Comparison of ENCODE assay signal across 12 cellular contexts in genomic region chr9:61226438-61226837, GRCh38. TPM values are rescaled to one million over a fixed set of nuclear protein-coding genes. Genes with fewer than 3 reads are reported as not detected.
DNase-seq lines count a peak whose midpoint lies in the region; FAIRE-seq and TF ChIP-seq lines count a peak whose summit lies in the region.
"Not testable (repeated sequence)": the region's sequence is repeated elsewhere in the genome, so short reads cannot be mapped to it uniquely, and the experiment has no call there.
"Had no signal": no experiment of that assay in that cellular context is flagged by ENCODE, and none has a peak within 500 bp of the region (broad histone marks: within the 10 kb centered on the region; RNA-seq: fewer than 3 reads in every experiment).

No MANE protein-coding gene starts in this region.

- not testable (repeated sequence) for H2AFZ ChIP-seq in astrocyte (ENCODE audit: low read depth, low read length)

- H3K79me2 ChIP-seq in astrocyte (ENCODE audit: insufficient read depth, low read length) = not testable (repeated sequence)

- H3K4me3 ChIP-seq in astrocyte (ENCODE audit: insufficient read depth, low read depth, low read length) = not testable (repeated sequence)

- H3K4me2 ChIP-seq in astrocyte (ENCODE audit: low read length) = not testable (repeated sequence)

- FAIRE-seq in astrocyte (lab: Jason Lieb, UNC) = not testable (repeated sequence)

- not testable (repeated sequence) for H4K20me1 ChIP-seq in astrocyte (ENCODE audit: insufficient read depth, low read length)

- not testable (repeated sequence) for BruUV-seq in MCF 10A (replicated peaks; lab: Mats Ljungman, UMichigan)

- not testable (repeated sequence) for H3K36me3 Mint-ChIP-seq in astrocyte (ENCODE audit: low read depth, unreplicated experiment); MCF 10A (ENCODE audit: insufficient read depth, unreplicated experiment)

- not testable (repeated sequence) for H3K9me3 ChIP-seq in astrocyte (ENCODE audit: insufficient read depth, low read depth, low read length)

- intact Hi-C loops in MCF 10A (cut with micrococcal nuclease) = not testable (repeated sequence)

- not testable (repeated sequence) for H3K27me3 ChIP-seq in astrocyte (ENCODE audit: insufficient read depth, low read length)

- not testable (repeated sequence) for H3K9ac ChIP-seq in astrocyte (ENCODE audit: low read length)

- POLR2A ChIA-PET in MCF 10A (lab: Yijun Ruan, JAX) = not testable (repeated sequence)

- DNase-seq in EL (peak; percentile 31), M059J (ENCODE audit: low read depth) (peak; percentile 57), astrocyte (ENCODE audit: low read depth) (peak; percentile 45), MCF 10A (ENCODE audit: unreplicated experiment) (peak; percentile 0), dermis blood vessel endothelial cell (peak; percentile 14), kidney tubule cell (ENCODE audit: low spot score) (peak; percentile 0)

- not testable (repeated sequence) for H3K27me3 Mint-ChIP-seq in astrocyte (ENCODE audit: low read depth, unreplicated experiment); MCF 10A (ENCODE audit: insufficient read depth, unreplicated experiment)

- not testable (repeated sequence) for H3K4me3 Mint-ChIP-seq in astrocyte (ENCODE audit: unreplicated experiment); MCF 10A (ENCODE audit: unreplicated experiment)

- not testable (repeated sequence) for H3K27ac Mint-ChIP-seq in astrocyte (ENCODE audit: unreplicated experiment); MCF 10A (ENCODE audit: low read depth, unreplicated experiment)

- not testable (repeated sequence) for H3K4me1 ChIP-seq in astrocyte (ENCODE audit: insufficient read depth, low read length)

- TF ChIP-seq CTCF in astrocyte (IDR thresholded peaks at IDR 0.05; ENCODE audit: insufficient read depth, low read depth, low read length); MCF 10A (IDR thresholded peaks at IDR 0.05; ENCODE audit: unreplicated experiment): not testable (repeated sequence)

- H3K27ac ChIP-seq in astrocyte (ENCODE audit: low read depth, low read length) = not testable (repeated sequence)

- not testable (repeated sequence) for H3K36me3 ChIP-seq in astrocyte (ENCODE audit: insufficient read depth, low read length)

- not testable (repeated sequence) for H3K9me3 Mint-ChIP-seq in astrocyte (ENCODE audit: unreplicated experiment); MCF 10A (ENCODE audit: unreplicated experiment)

- H3K4me1 Mint-ChIP-seq in astrocyte (ENCODE audit: low read depth, unreplicated experiment); MCF 10A (ENCODE audit: insufficient read depth, unreplicated experiment): not testable (repeated sequence)

- CTCF ChIA-PET in MCF 10A (lab: Yijun Ruan, JAX) = not testable (repeated sequence)

RNA-seq across cellular contexts. Expression of gene SPATA31A7, which starts 36.6 kb away (rescaled TPM):
- total RNA-seq in M059J (2014; rRNA removed; shearing (Covaris generic)) = not detected in 2 replicates
- total RNA-seq in astrocyte = not detected in 2 replicates
- not detected in 2 replicates for total RNA-seq in MCF 10A (2022)
- total RNA-seq in dermis blood vessel endothelial cell = not detected in 2 replicates
- total RNA-seq: A172; B cell; Calu3; CD8-positive, alpha-beta T cell; H7; IMR-90 had no signal

Comparison
In these comparisons a context has a peak if more than half of its experiments do, and no peak if none do; other contexts are left out.
1. DNase-seq: peak in every context shown above with its lines; median percentile 57 in M059J; 45 in astrocyte; 31 in EL; 14 in dermis blood vessel endothelial cell; 0 in MCF 10A; 0 in kidney tubule cell.